In genomic region chr5:102754499-102755424, GRCh38 we compare ENCODE assay signal across 8 cellular contexts. TPM values are rescaled to one million over a fixed set of nuclear protein-coding genes. Genes with fewer than 3 reads are reported as not detected.
A peak's percentile ranks its signal among the peaks of the same experiment; 100 is the strongest.
DNase-seq lines count a peak whose midpoint lies in the region; ATAC-seq and TF ChIP-seq lines count a peak whose summit lies in the region.

Gene PAM (plus strand): TSS chr5:102755305. CDS start chr5:102866196, 110,891 bp downstream.

- H3K27ac ChIP-seq in HUES6 (ENCODE audit: low read depth, low read length) = peak within 1 kb of the TSS; percentile 26; the same call in 1 of the 2 replicates

- H3K4me3 Mint-ChIP-seq in neural crest cell = peak within 1 kb of the TSS; percentile 95

- peaks cover 41% of the 10 kb centered on the region for H3K4me1 Mint-ChIP-seq in neural crest cell

- TF ChIP-seq CTCF in fibroblast of pulmonary artery (IDR thresholded peaks at IDR 0.05; ENCODE audit: low read length, missing control alignments) = no peak
- no peak for TF ChIP-seq CTCF in neural crest cell (conservative IDR thresholded peaks at IDR 0.05)
- no peak for TF ChIP-seq CTCF in subcutaneous adipose tissue (IDR thresholded peaks at IDR 0.05; ENCODE audit: low read depth)

- H3K4me1 ChIP-seq in HUES6 (ENCODE audit: control insufficient read depth, insufficient read depth, low read length) = peaks cover 22% of the 10 kb centered on the region

- peak within 1 kb of the TSS; percentile 79 for H3K4me3 ChIP-seq in HUES6 (ENCODE audit: low read depth, low read length)
- H3K4me3 ChIP-seq in fibroblast of pulmonary artery (replicated peaks; ENCODE audit: low read depth, low read length) = peak within 1 kb of the TSS; percentile 98

- peak within 1 kb of the TSS; percentile 80 for H3K9ac ChIP-seq in HUES6 (ENCODE audit: low read length)

- DNase-seq in DMS53 (lab: John Stamatoyannopoulos, UW) (peak; percentile 92), SHP77 (lab: John Stamatoyannopoulos, UW) (peak; percentile 68 to 78), fibroblast of pulmonary artery (ENCODE audit: low read depth) (peak; percentile 73), neural crest cell (ENCODE audit: low read depth, low spot score) (peak; percentile 69)
- peak; percentile 71 for DNase-seq in activated T-helper 9 cell treated with anti-CD3 and anti-CD28 coated beads, Interleukin-2, amount 50 U/mL, for 16 hours (ENCODE audit: low read depth)

- peaks cover 12% of the 10 kb centered on the region for H3K27me3 Mint-ChIP-seq in neural crest cell (ENCODE audit: low read depth)

- no peaks in the 10 kb centered on the region for H3K36me3 ChIP-seq in HUES6 (ENCODE audit: control insufficient read depth, insufficient read depth, low read length)

- peak; percentile 86 for ATAC-seq in GM21515 (IDR thresholded peaks at IDR 0.05; ENCODE audit: unreplicated experiment)

- peak within 1 kb of the TSS; percentile 78 for H3K27ac Mint-ChIP-seq in neural crest cell (ENCODE audit: unreplicated experiment)

- H3K9me3 Mint-ChIP-seq in neural crest cell = no peaks in the 10 kb centered on the region

- peaks cover 32% of the 10 kb centered on the region for H3K27me3 ChIP-seq in HUES6 (ENCODE audit: control insufficient read depth, insufficient read depth, low read length)

- H3K9me3 ChIP-seq in HUES6 (ENCODE audit: control insufficient read depth, insufficient read depth, low read depth, low read length) = no peaks in the 10 kb centered on the region

- no peaks in the 10 kb centered on the region for H3K36me3 Mint-ChIP-seq in neural crest cell (ENCODE audit: low read depth)

RNA-seq across cellular contexts. Expression of gene PAM, which starts in this region (rescaled TPM):
- total RNA-seq in neural crest cell (84.1 and 85.6 TPM in 2 replicates), subcutaneous adipose tissue (100 to 1,000 TPM; 142 to 289 (median 225) TPM)

Comparison
In these comparisons a context has a peak if more than half of its experiments do, and no peak if none do; other contexts are left out.
1. Peak in every context shown above with its lines: DNase-seq, ATAC-seq, H3K4me3 ChIP-seq and H3K27ac ChIP-seq.